8 cellular contexts compared by ENCODE assay signal in genomic region chr17:42798011-42798382, GRCh38. TPM values are rescaled to one million over a fixed set of nuclear protein-coding genes. Genes with fewer than 3 reads are reported as not detected.
DNase-seq lines count a peak whose midpoint lies in the region; ATAC-seq, FAIRE-seq and TF ChIP-seq lines count a peak whose summit lies in the region.

No MANE protein-coding gene starts in this region.

- TF ChIP-seq CTCF in RWPE2 (IDR thresholded peaks at IDR 0.05; ENCODE audit: poor library complexity, severe bottlenecking), result no peak
- no peak for TF ChIP-seq CTCF in fibroblast of lung (conservative IDR thresholded peaks at IDR 0.05 in 1 of 2, IDR thresholded peaks at IDR 0.05 in 1 of 2; ENCODE audit: low read depth in 1 of 2, low read length in 2 of 2)
- TF ChIP-seq CTCF in prostate gland (IDR thresholded peaks at IDR 0.05), result no peak
- no peak for TF ChIP-seq CTCF in omental fat pad (IDR thresholded peaks at IDR 0.05)
- no peak for TF ChIP-seq CTCF in GM10248 (IDR thresholded peaks at IDR 0.05; ENCODE audit: control extremely low read depth, extremely low read depth, low read depth, missing control alignments)

- CTCF ChIA-PET in GM10248 (lab: Yijun Ruan, JAX), result interaction anchor here (1.1 to 2.1 kb wide), 7 partner anchors 11 to 537 kb away, joined by 3 to 7 read pairs (median 5); partner anchors contain the start of gene BECN1

- peak overlapping the region; percentile 60 for H3K4me3 ChIP-seq in RWPE2 (ENCODE audit: severe bottlenecking)
- H3K4me3 ChIP-seq in fibroblast of lung (replicated peaks in 1 of 4; ENCODE audit: control extremely low read depth in 1 of 4, insufficient read depth in 1 of 4, low read depth in 3 of 4, low read length in 4 of 4), result peak overlapping the region; percentile 59 to 96 (median 88)
- peak overlapping the region; percentile 66 to 75 for H3K4me3 ChIP-seq in prostate gland

- peak overlapping the region; percentile 24 for H3K27ac ChIP-seq in RWPE2 (ENCODE audit: poor library complexity, severe bottlenecking)
- H3K27ac ChIP-seq in fibroblast of lung (ENCODE audit: insufficient read depth, low read length), result peak overlapping the region; percentile 49
- H3K27ac ChIP-seq in prostate gland, result peak overlapping the region; percentile 85 to 88

- H3K9ac ChIP-seq in fibroblast of lung (ENCODE audit: insufficient read depth, low read length), result peak overlapping the region; percentile 75

- intact Hi-C loops in prostate gland (cut with DNase I), result no loop called here

- H4K20me1 ChIP-seq in fibroblast of lung (ENCODE audit: control insufficient read depth, extremely low read depth, insufficient read depth, low read length), result no peaks in the 10 kb centered on the region

- POLR2A ChIA-PET in GM10248 (lab: Yijun Ruan, JAX), result interaction anchor here (0.5 kb wide), 1 partner anchor 519 kb away, joined by 6 read pairs; no protein-coding TSS in a partner anchor

- peaks cover 5% of the 10 kb centered on the region for H3K79me2 ChIP-seq in fibroblast of lung (ENCODE audit: control insufficient read depth, insufficient read depth, low read length)

- TF ChIP-seq POLR2A in prostate gland (IDR thresholded peaks at IDR 0.05), result no peak

- H3K27me3 ChIP-seq in RWPE2 (ENCODE audit: insufficient read depth, poor library complexity, severe bottlenecking), result no peaks in the 10 kb centered on the region
- no peaks in the 10 kb centered on the region for H3K27me3 ChIP-seq in fibroblast of lung (ENCODE audit: control insufficient read depth, insufficient read depth, low read length)
- no peaks in the 10 kb centered on the region for H3K27me3 ChIP-seq in prostate gland (replicated peaks; ENCODE audit: insufficient read depth)

- H3K36me3 ChIP-seq in RWPE2 (ENCODE audit: low read depth) (peaks cover 8% of the 10 kb centered on the region; the same call in 1 of the 2 replicates), fibroblast of lung (ENCODE audit: control insufficient read depth, insufficient read depth, low read length) (peaks cover 3% of the 10 kb centered on the region), prostate gland (no peaks in the 10 kb centered on the region)

- peak overlapping the region; percentile 94 for H3K4me2 ChIP-seq in fibroblast of lung (ENCODE audit: extremely low read depth, insufficient read depth, low read length)

- no peak for FAIRE-seq in frontal cortex (lab: Jason Lieb, UNC)

- no peaks in the 10 kb centered on the region for H3K9me3 ChIP-seq in RWPE2 (ENCODE audit: severe bottlenecking)
- H3K9me3 ChIP-seq in fibroblast of lung (ENCODE audit: control insufficient read depth, insufficient read depth, low read depth, low read length), result no peaks in the 10 kb centered on the region
- H3K9me3 ChIP-seq in prostate gland, result no peaks in the 10 kb centered on the region

- H3K4me1 ChIP-seq in RWPE2 (ENCODE audit: insufficient read depth, poor library complexity, severe bottlenecking), result peaks cover 9% of the 10 kb centered on the region
- no peaks in the 10 kb centered on the region for H3K4me1 ChIP-seq in fibroblast of lung (ENCODE audit: control insufficient read depth, extremely low read depth, insufficient read depth, low read length)
- H3K4me1 ChIP-seq in prostate gland (replicated peaks), result no peaks in the 10 kb centered on the region

- 18% methylated on average over 10 of the region's 10 CpGs for WGBS in prostate gland

- ATAC-seq in RWPE2 (ENCODE audit: low read depth), result no peak
- no peak for ATAC-seq in omental fat pad (ENCODE audit: low FRiP score)
- ATAC-seq in HG03139 (IDR thresholded peaks at IDR 0.05; ENCODE audit: unreplicated experiment), result no peak

- DNase-seq in ELR (ENCODE audit: low read depth) (peak; percentile 29), RWPE2 (ENCODE audit: low spot score) (no peak), fibroblast of lung (ENCODE audit: low read depth in 2 of 2) (no peak), prostate gland (ENCODE audit: low spot score) (no peak), omental fat pad (ENCODE audit: low spot score) (no peak), GM10248 (ENCODE audit: extremely low spot score) (no peak), frontal cortex (ENCODE audit: low spot score in 2 of 2) (no peak)

- peak overlapping the region; percentile 94 for H2AFZ ChIP-seq in fibroblast of lung (ENCODE audit: low read length)

RNA-seq across cellular contexts. Expression of gene COA3, which starts 0.5 kb away (rescaled TPM):
- 53.5 and 59.8 TPM in 2 replicates for total RNA-seq in fibroblast of lung
- 80.3 and 97.1 TPM in 2 replicates for polyA plus RNA-seq in fibroblast of lung
- polyA plus RNA-seq in fibroblast of lung (2012), result 104 and 125 TPM in 2 replicates
- polyA minus RNA-seq in fibroblast of lung (ENCODE audit: low replicate concordance), result 60.9 and 79.8 TPM in 2 replicates
- total RNA-seq in prostate gland, result 100 to 1,000 TPM in 1 of 2 donors, 10 to 100 TPM in 1; 70.4 to 167 TPM
- total RNA-seq in omental fat pad, result 10 to 100 TPM; 39.9 to 82.7 (median 71.2) TPM
- 98.6 TPM for total RNA-seq in frontal cortex

RNA-seq across cellular contexts. Expression of gene CNTD1, which starts 0.7 kb away (rescaled TPM):
- total RNA-seq in fibroblast of lung (0.26 and 0.66 TPM in 2 replicates), prostate gland (1 to 10 TPM; 1.4 to 7.7 TPM), omental fat pad (1 to 10 TPM in 1 of 4 donors, under 1 TPM in 1, not detected in 2; 0.09 to 2.9 TPM), frontal cortex (0.82 TPM)
- 0.14 TPM in 1 of 2 replicates, not detected in the other for polyA plus RNA-seq in fibroblast of lung
- polyA plus RNA-seq in fibroblast of lung (2012), result 0.27 and 0.51 TPM in 2 replicates
- polyA minus RNA-seq in fibroblast of lung (ENCODE audit: low replicate concordance), result not detected in 2 replicates

RNA-seq across cellular contexts. Expression of gene WNK4, which starts 17.6 kb away (rescaled TPM):
- total RNA-seq in fibroblast of lung (under 0.01 and 0.51 TPM in 2 replicates), prostate gland (10 to 100 TPM; 24.7 to 28.9 TPM), omental fat pad (1 to 10 TPM in 2 of 4 donors, under 1 TPM in 2; 0.50 to 3.9 (median 1.4) TPM), frontal cortex (0.41 TPM)
- 0.35 and 0.84 TPM in 2 replicates for polyA plus RNA-seq in fibroblast of lung
- polyA plus RNA-seq in fibroblast of lung (2012), result 1.7 and 2.3 TPM in 2 replicates
- polyA minus RNA-seq in fibroblast of lung (ENCODE audit: low replicate concordance), result 3.1 and 5.3 TPM in 2 replicates

RNA-seq across cellular contexts. Expression of gene VPS25, which starts 24.7 kb away (rescaled TPM):
- total RNA-seq in fibroblast of lung, result 43.6 and 44.7 TPM in 2 replicates
- 92.7 and 121 TPM in 2 replicates for polyA plus RNA-seq in fibroblast of lung
- polyA plus RNA-seq in fibroblast of lung (2012), result 77.9 and 98.9 TPM in 2 replicates
- polyA minus RNA-seq in fibroblast of lung (ENCODE audit: low replicate concordance), result 40.8 and 74.3 TPM in 2 replicates
- total RNA-seq in prostate gland, result 10 to 100 TPM; 57.4 to 91.8 TPM
- 10 to 100 TPM; 44.3 to 53.4 (median 48.4) TPM for total RNA-seq in omental fat pad
- total RNA-seq in frontal cortex, result 26.1 TPM

RNA-seq across cellular contexts. Expression of gene BECN1, which starts 26.1 kb away (rescaled TPM):
- total RNA-seq in fibroblast of lung (97.3 and 150 TPM in 2 replicates), prostate gland (100 to 1,000 TPM in 1 of 2 donors, 10 to 100 TPM in 1; 93.9 to 139 TPM), omental fat pad (100 to 1,000 TPM in 1 of 4 donors, 10 to 100 TPM in 3; 75.0 to 118 (median 88.7) TPM), frontal cortex (74.6 TPM)
- 87.4 and 90.4 TPM in 2 replicates for polyA plus RNA-seq in fibroblast of lung
- polyA plus RNA-seq in fibroblast of lung (2012), result 88.0 and 89.9 TPM in 2 replicates
- polyA minus RNA-seq in fibroblast of lung (ENCODE audit: low replicate concordance), result 25.6 and 33.6 TPM in 2 replicates

Comparison
In these comparisons a context has a peak if more than half of its experiments do, and no peak if none do; other contexts are left out.
1. H3K27ac ChIP-seq: peak in every context shown above with its lines; median percentile 86 in prostate gland; 49 in fibroblast of lung; 24 in RWPE2.
2. RNA of gene WNK4, which starts 17.6 kb away (total RNA-seq): 24.7 to 28.9 TPM in prostate gland; 0.50 to 3.9 TPM in omental fat pad, 0.41 TPM in frontal cortex (single experiment) and under 0.01 to 0.51 TPM in fibroblast of lung; every median in the first group is over 4 times any median in the second.
3. Peak in every context shown above with its lines, with median percentiles within 50 percentile points of each other: H3K4me3 ChIP-seq.